In the genomic region with DNA sequence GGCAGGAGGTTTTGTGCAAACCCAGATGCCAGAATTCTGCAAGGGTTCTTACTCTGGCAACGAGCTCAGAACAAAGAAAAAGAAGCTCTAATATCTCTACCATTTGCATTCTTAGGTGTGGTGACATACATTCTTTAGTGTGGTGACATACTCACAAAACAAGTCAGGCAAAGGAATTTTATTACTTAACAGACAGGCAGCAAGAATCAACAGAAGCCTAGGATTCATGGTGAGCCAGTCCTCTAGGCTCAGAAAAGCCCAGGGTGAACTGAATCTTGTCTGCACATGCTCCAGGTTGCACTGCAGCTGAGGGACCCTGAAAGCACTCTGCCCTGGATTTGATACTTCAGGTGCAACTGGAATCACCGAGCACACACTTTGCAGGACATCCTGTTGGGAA, we compare ENCODE assay signal across 15 cellular contexts.
A peak's percentile ranks its signal among the peaks of the same experiment; 100 is the strongest.
DNase-seq lines count a peak whose midpoint lies in the region; ATAC-seq, FAIRE-seq and TF ChIP-seq lines count a peak whose summit lies in the region.
"Had no signal": no experiment of that assay in that cellular context is flagged by ENCODE, and none has a peak within 500 bp of the region (broad histone marks: within the 10 kb centered on the region; RNA-seq: fewer than 3 reads in every experiment).

No MANE protein-coding gene starts in this region.

- no peak overlapping the region for H3K4me3 Mint-ChIP-seq in chondrocyte (ENCODE audit: unreplicated experiment)
- H3K4me3 Mint-ChIP-seq: activated T-helper 17 cell treated with anti-CD3 and anti-CD28 coated beads, Interleukin-2, amount 50 U/mL, for 72 hours; neural crest cell had no signal

- no peaks in the 10 kb centered on the region for H3K9me3 Mint-ChIP-seq in chondrocyte (ENCODE audit: low read depth)
- H3K9me3 Mint-ChIP-seq: activated T-helper 17 cell treated with anti-CD3 and anti-CD28 coated beads, Interleukin-2, amount 50 U/mL, for 72 hours; neural crest cell had no signal

- FAIRE-seq in HTR-8/SVneo (lab: Jason Lieb, UNC) = no peak

- peak overlapping the region; percentile 38 for H2AFZ ChIP-seq in mammary epithelial cell (ENCODE audit: low read depth, low read length)

- TF ChIP-seq CTCF in 22Rv1 (IDR thresholded peaks at IDR 0.05) (no peak), mammary epithelial cell (conservative IDR thresholded peaks at IDR 0.05 in 1 of 2, IDR thresholded peaks at IDR 0.05 in 1 of 2; ENCODE audit: extremely low read depth in 1 of 2, insufficient read depth in 1 of 2, low read depth in 1 of 2, low read length in 2 of 2) (no peak), kidney epithelial cell (IDR thresholded peaks at IDR 0.05; ENCODE audit: insufficient read depth, low read length, poor library complexity, severe bottlenecking) (no peak), gastroesophageal sphincter (IDR thresholded peaks at IDR 0.05) (no peak), chondrocyte (IDR thresholded peaks at IDR 0.05) (no peak), lower leg skin (IDR thresholded peaks at IDR 0.05) (no peak)

- H4K20me1 ChIP-seq in mammary epithelial cell (ENCODE audit: insufficient read depth, low read length) = no peaks in the 10 kb centered on the region

- H3K27ac Mint-ChIP-seq in chondrocyte (ENCODE audit: unreplicated experiment) = no peak overlapping the region
- H3K27ac Mint-ChIP-seq: activated T-helper 17 cell treated with anti-CD3 and anti-CD28 coated beads, Interleukin-2, amount 50 U/mL, for 72 hours had no signal

- CTCF ChIA-PET in mammary epithelial cell (lab: Charles Lee; ENCODE audit: low non-redundant PET) = interaction anchor here (0.6 kb wide), 1 partner anchor 58 kb away, joined by 4 read pairs; no protein-coding TSS in a partner anchor

- no peak overlapping the region for H3K4me3 ChIP-seq in mammary epithelial cell (replicated peaks in 1 of 3; ENCODE audit: insufficient read depth in 1 of 3, low read depth in 2 of 3, low read length in 3 of 3)
- H3K4me3 ChIP-seq in kidney epithelial cell (ENCODE audit: low read depth, low read length) = no peak overlapping the region
- H3K4me3 ChIP-seq in gastroesophageal sphincter = no peak overlapping the region
- no peak overlapping the region for H3K4me3 ChIP-seq in lower leg skin (ENCODE audit: low read depth, poor library complexity, severe bottlenecking)
- H3K4me3 ChIP-seq: left lung had no signal

- TF ChIP-seq POLR2A in gastroesophageal sphincter (IDR thresholded peaks at IDR 0.05) (no peak), lower leg skin (IDR thresholded peaks at IDR 0.05) (no peak)

- dilution Hi-C loops in mammary epithelial cell (cut with HindIII; ENCODE audit: low sequenced_read_pairs) = no loop called here

- H3K36me3 Mint-ChIP-seq in chondrocyte (ENCODE audit: low read depth) = peaks cover 3% of the 10 kb centered on the region

- intact Hi-C loops in mammary epithelial cell (cut with micrococcal nuclease) (loop anchor here (10.0 kb wide), 1 partner anchor 83 kb away; no protein-coding TSS in a partner anchor), lower leg skin (cut with DNase I; ENCODE audit: low total_unique reads) (loop anchor here (10.0 kb wide), 1 partner anchor 1953 kb away; no protein-coding TSS in a partner anchor)

- H3K4me1 Mint-ChIP-seq in chondrocyte (ENCODE audit: low read depth) = peaks cover 13% of the 10 kb centered on the region
- H3K4me1 Mint-ChIP-seq: activated T-helper 17 cell treated with anti-CD3 and anti-CD28 coated beads, Interleukin-2, amount 50 U/mL, for 72 hours; neural crest cell had no signal

- H3K9ac ChIP-seq in mammary epithelial cell (ENCODE audit: insufficient read depth, low read length) = no peak overlapping the region

- ATAC-seq in gastroesophageal sphincter = no peak
- ATAC-seq: activated T-helper 17 cell treated with anti-CD3 and anti-CD28 coated beads, Interleukin-2, amount 50 U/mL, for 72 hours; left lung had no signal

- WGBS in mammary epithelial cell (ENCODE audit: low coverage, missing lambda C conversion rate) = 0% methylated on average over 2 of the region's 2 CpGs
- 75 to 83% methylated on average over 2 of the region's 2 CpGs for WGBS in gastroesophageal sphincter (ENCODE audit: low coverage in 1 of 2), 2 donors
- 39 to 40% methylated on average over 2 of the region's 2 CpGs for WGBS in lower leg skin, 2 donors

- H3K36me3 ChIP-seq in mammary epithelial cell (ENCODE audit: insufficient read depth, low read length) = no peaks in the 10 kb centered on the region
- no peaks in the 10 kb centered on the region for H3K36me3 ChIP-seq in kidney epithelial cell (ENCODE audit: control insufficient read depth, insufficient read depth, low read length)
- no peaks in the 10 kb centered on the region for H3K36me3 ChIP-seq in gastroesophageal sphincter
- H3K36me3 ChIP-seq: left lung had no signal

- H3K27me3 ChIP-seq in mammary epithelial cell (ENCODE audit: insufficient read depth, low read length) (no peaks in the 10 kb centered on the region), kidney epithelial cell (ENCODE audit: control insufficient read depth, insufficient read depth, low read length) (no peaks in the 10 kb centered on the region), gastroesophageal sphincter (no peaks in the 10 kb centered on the region)
- H3K27me3 ChIP-seq: left lung had no signal

- BruUV-seq in mammary epithelial cell (replicated peaks; lab: Mats Ljungman, UMichigan) = no TSS peak

- no peaks in the 10 kb centered on the region for H3K27me3 Mint-ChIP-seq in chondrocyte (ENCODE audit: low read depth)

- H3K27ac ChIP-seq in 22Rv1 (peak overlapping the region; percentile 74), mammary epithelial cell (ENCODE audit: insufficient read depth, low read depth, low read length) (no peak overlapping the region), gastroesophageal sphincter (no peak overlapping the region)
- H3K27ac ChIP-seq: left lung had no signal

- no peaks in the 10 kb centered on the region for H3K9me3 ChIP-seq in mammary epithelial cell (replicated peaks; ENCODE audit: insufficient read depth, low read length)
- H3K9me3 ChIP-seq in gastroesophageal sphincter = no peaks in the 10 kb centered on the region
- H3K9me3 ChIP-seq: left lung had no signal

- DNase-seq in HPDE6-E6E7 (ENCODE audit: extremely low spot score) (peak; percentile 21), mammary epithelial cell (peak; percentile 68), kidney epithelial cell (ENCODE audit: low read depth) (peak; percentile 9), chondrocyte (ENCODE audit: low spot score) (no peak), lower leg skin (ENCODE audit: low spot score in 2 of 2) (no peak), HTR-8/SVneo (ENCODE audit: insufficient read length, low spot score) (no peak)
- DNase-seq: activated CD4-positive, alpha-beta T cell treated with anti-CD3 and anti-CD28 coated beads, Interleukin-2, amount 50 U/mL, for 4 hours; effector memory CD4-positive, alpha-beta T cell; left lung; NCI-H1436 treated with DMSO at 0.1 percent for 48 hours; NCI-H69 had no signal

- no peaks in the 10 kb centered on the region for H3K79me2 ChIP-seq in mammary epithelial cell (ENCODE audit: insufficient read depth, low read length)

- H3K4me2 ChIP-seq in mammary epithelial cell (ENCODE audit: insufficient read depth, low read depth, low read length) = peak overlapping the region; percentile 37

- H3K4me1 ChIP-seq in mammary epithelial cell (ENCODE audit: insufficient read depth, low read length) (peaks cover 8% of the 10 kb centered on the region), gastroesophageal sphincter (no peaks in the 10 kb centered on the region)
- H3K4me1 ChIP-seq: left lung had no signal

- in situ Hi-C loops in mammary epithelial cell (cut with MboI; ENCODE audit: low sequenced_read_pairs in 2 of 2) = no loop called here

- TF ChIP-seq EP300 in gastroesophageal sphincter (IDR thresholded peaks at IDR 0.05) = no peak

Comparison
In these comparisons a context has a peak if more than half of its experiments do, and no peak if none do; other contexts are left out.
1. DNase-seq: peak in HPDE6-E6E7 (single experiment), mammary epithelial cell (single experiment) and kidney epithelial cell (single experiment); none in chondrocyte (single experiment), lower leg skin (0 of 2) and HTR-8/SVneo (single experiment).